In the genomic region with DNA sequence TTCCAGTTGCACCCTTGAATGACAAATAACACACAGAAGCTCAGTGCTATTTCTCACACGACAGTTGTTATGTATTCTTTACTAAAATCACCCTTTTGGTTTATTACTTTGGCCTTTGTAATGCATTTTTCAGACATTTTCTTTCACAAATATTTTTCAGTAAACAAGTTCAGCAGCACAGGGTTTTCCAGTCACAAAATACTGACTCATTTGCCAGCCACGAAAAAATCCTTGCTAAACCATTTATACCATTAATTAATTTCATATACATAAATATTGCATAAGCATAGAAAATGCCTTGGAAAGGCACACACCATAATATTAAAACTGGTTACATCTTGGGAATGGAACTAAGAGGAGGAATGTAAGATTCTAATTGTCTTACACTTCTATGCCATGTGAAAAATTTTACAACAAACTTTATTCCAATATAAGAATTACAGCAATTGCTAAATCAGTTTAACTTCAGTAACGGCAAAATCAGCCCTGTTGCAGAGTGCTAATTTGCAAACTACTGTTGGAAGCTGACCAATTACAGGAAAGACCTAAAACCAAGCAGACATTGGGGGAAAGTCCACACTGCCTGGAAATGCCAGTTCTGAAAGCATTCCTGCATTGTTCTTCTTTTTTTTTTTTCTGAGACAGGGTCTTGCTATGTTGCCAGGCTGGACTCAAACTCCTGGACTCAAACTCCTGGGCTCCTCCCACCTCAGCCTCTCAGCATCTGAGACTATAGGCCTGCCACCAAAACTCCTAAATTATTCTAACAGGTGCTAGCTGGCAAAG, we compare ENCODE assay signal across 20 cellular contexts. TPM values are rescaled to one million over a fixed set of nuclear protein-coding genes. Genes with fewer than 3 reads are reported as not detected.
DNase-seq lines count a peak whose midpoint lies in the region; ATAC-seq, FAIRE-seq and TF ChIP-seq lines count a peak whose summit lies in the region.
"Had no signal": no experiment of that assay in that cellular context is flagged by ENCODE, and none has a peak within 500 bp of the region (broad histone marks: within the 10 kb centered on the region; RNA-seq: fewer than 3 reads in every experiment).

No MANE protein-coding gene starts in this region.

- no peaks in the 10 kb centered on the region for H3K27me3 Mint-ChIP-seq in CD8-positive, alpha-beta T cell (ENCODE audit: low read depth)
- no peaks in the 10 kb centered on the region for H3K27me3 Mint-ChIP-seq in endothelial cell (ENCODE audit: unreplicated experiment)
- H3K27me3 Mint-ChIP-seq in memory B cell, result no peaks in the 10 kb centered on the region

- no peak overlapping the region for H3K4me3 ChIP-seq in CD8-positive, alpha-beta T cell (ENCODE audit: low read depth, low read length)

- POLR2A ChIA-PET in CD8-positive, alpha-beta T cell (lab: Charles Lee), result no interaction called here

- no peaks in the 10 kb centered on the region for H3K9me3 Mint-ChIP-seq in CD8-positive, alpha-beta T cell
- H3K9me3 Mint-ChIP-seq in endothelial cell (ENCODE audit: unreplicated experiment) (no peaks in the 10 kb centered on the region), memory B cell (no peaks in the 10 kb centered on the region)
- H3K9me3 Mint-ChIP-seq: HFFc6 had no signal

- H3K9me3 ChIP-seq in CD8-positive, alpha-beta T cell (ENCODE audit: low read length), result no peaks in the 10 kb centered on the region

- H3K27me3 ChIP-seq in CD8-positive, alpha-beta T cell (ENCODE audit: insufficient read depth, low read length), result no peaks in the 10 kb centered on the region

- peak; percentile 48 for FAIRE-seq in GM19239 (lab: Jason Lieb, UNC)
- FAIRE-seq: H1 had no signal

- H3K4me1 Mint-ChIP-seq in CD8-positive, alpha-beta T cell (ENCODE audit: low read depth), result no peaks in the 10 kb centered on the region
- H3K4me1 Mint-ChIP-seq in endothelial cell (ENCODE audit: unreplicated experiment) (no peaks in the 10 kb centered on the region), memory B cell (no peaks in the 10 kb centered on the region)

- TF ChIP-seq CTCF in CD8-positive, alpha-beta T cell (IDR thresholded peaks at IDR 0.05), result no peak
- TF ChIP-seq CTCF in endothelial cell (IDR thresholded peaks at IDR 0.05; ENCODE audit: unreplicated experiment), result no peak

- no peak for DNase-seq in CD8-positive, alpha-beta T cell
- DNase-seq in GM19239 (ENCODE audit: insufficient read length, low spot score), result no peak
- DNase-seq in endothelial cell (ENCODE audit: low spot score), result no peak
- no peak for DNase-seq in memory B cell (ENCODE audit: low spot score in 2 of 2)
- DNase-seq: AML-193; DMS53; HFFc6; KBM-7; MV-4-11; NCI-H1417 treated with DMSO at 0.1 percent for 48 hours; NCI-H1930; NCI-H446 treated with DMSO at 0.1 percent for 48 hours; NK-92 treated with Interleukin-12 subunit alpha and Interleukin-12 subunit beta, amount 100 ng/mL, for 24 hours; SHP77 had no signal

- H3K4me3 Mint-ChIP-seq in CD8-positive, alpha-beta T cell, result no peak overlapping the region
- H3K4me3 Mint-ChIP-seq in endothelial cell (ENCODE audit: unreplicated experiment) (peak overlapping the region; percentile 53), memory B cell (no peak overlapping the region)
- H3K4me3 Mint-ChIP-seq: HFFc6 had no signal

- H3K36me3 ChIP-seq in CD8-positive, alpha-beta T cell (ENCODE audit: insufficient read depth, low read length), result peaks cover 8% of the 10 kb centered on the region

- H3K4me1 ChIP-seq in CD8-positive, alpha-beta T cell (ENCODE audit: insufficient read depth, low read length), result no peaks in the 10 kb centered on the region

- peaks cover 35% of the 10 kb centered on the region for H3K36me3 Mint-ChIP-seq in CD8-positive, alpha-beta T cell
- H3K36me3 Mint-ChIP-seq in endothelial cell (ENCODE audit: low read depth, unreplicated experiment) (peaks cover 4% of the 10 kb centered on the region), memory B cell (peaks cover 9% of the 10 kb centered on the region)

- CTCF ChIA-PET in CD8-positive, alpha-beta T cell (lab: Charles Lee), result no interaction called here

- peak overlapping the region; percentile 60 for H3K27ac Mint-ChIP-seq in CD8-positive, alpha-beta T cell
- no peak overlapping the region for H3K27ac Mint-ChIP-seq in endothelial cell (ENCODE audit: unreplicated experiment)
- peak overlapping the region; percentile 67 for H3K27ac Mint-ChIP-seq in memory B cell
- H3K27ac Mint-ChIP-seq: HFFc6 had no signal

- no peak overlapping the region for H3K27ac ChIP-seq in CD8-positive, alpha-beta T cell (ENCODE audit: low read depth, low read length)

- intact Hi-C loops in CD8-positive, alpha-beta T cell (cut with DNase I, micrococcal nuclease), result no loop called here

- no peak for ATAC-seq in CD8-positive, alpha-beta T cell
- ATAC-seq in memory B cell (ENCODE audit: low read depth) (no peak), HG03460 (IDR thresholded peaks at IDR 0.05; ENCODE audit: unreplicated experiment) (no peak), GM18861 (IDR thresholded peaks at IDR 0.05; ENCODE audit: unreplicated experiment) (no peak), GM18858 (IDR thresholded peaks at IDR 0.05; ENCODE audit: unreplicated experiment) (no peak), HG02870 (IDR thresholded peaks at IDR 0.05; ENCODE audit: unreplicated experiment) (no peak)
- ATAC-seq: SK-N-SH treated with all-trans-retinoic acid at 6 μM for 48 hours had no signal

RNA-seq across cellular contexts. Expression of gene PBLD, which starts 31.6 kb away (rescaled TPM):
- 1 to 10 TPM; 1.5 to 2.3 TPM for total RNA-seq in CD8-positive, alpha-beta T cell
- 3.2 TPM for total RNA-seq in endothelial cell (ENCODE audit: unreplicated experiment)

RNA-seq across cellular contexts. Expression of gene HNRNPH3, which starts 32.4 kb away (rescaled TPM):
- total RNA-seq in CD8-positive, alpha-beta T cell, result 100 to 1,000 TPM; 242 to 255 TPM
- total RNA-seq in endothelial cell (ENCODE audit: unreplicated experiment), result 124 TPM

RNA-seq across cellular contexts. Expression of gene RUFY2, which starts 42.8 kb away (rescaled TPM):
- total RNA-seq in CD8-positive, alpha-beta T cell, result 10 to 100 TPM; 11.7 to 13.7 TPM
- 24.7 TPM for total RNA-seq in endothelial cell (ENCODE audit: unreplicated experiment)
